9 cellular contexts compared by ENCODE assay signal in the genomic region with DNA sequence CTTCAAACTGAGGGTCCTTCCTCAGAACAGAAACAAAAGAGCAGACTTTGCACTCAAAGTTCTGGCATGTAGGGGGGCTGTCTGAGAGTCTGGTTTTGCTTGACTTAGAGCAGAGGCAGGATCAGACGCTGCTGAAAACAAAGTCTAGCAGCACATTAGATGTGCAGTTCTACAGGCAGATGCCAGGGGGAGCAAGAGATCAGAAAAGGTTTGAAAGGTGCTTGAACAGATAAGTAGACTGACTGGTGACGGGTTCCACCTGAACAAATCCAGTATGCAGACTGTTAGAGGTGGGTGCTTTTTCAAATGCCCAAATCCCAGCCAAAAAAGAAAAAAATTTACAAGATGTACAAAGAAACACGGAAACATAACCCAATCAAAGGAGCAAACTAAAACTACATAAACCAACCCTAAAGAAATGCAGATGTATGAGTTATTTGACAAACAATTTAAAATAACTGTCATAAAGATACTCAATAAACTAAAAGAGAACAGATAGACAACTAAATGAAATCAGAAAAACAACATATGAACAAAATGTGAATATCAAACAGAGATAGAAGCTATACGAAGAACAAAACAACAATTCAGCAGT.
A peak's percentile ranks its signal among the peaks of the same experiment; 100 is the strongest.
DNase-seq lines count a peak whose midpoint lies in the region; ATAC-seq and TF ChIP-seq lines count a peak whose summit lies in the region.
"Had no signal": no experiment of that assay in that cellular context is flagged by ENCODE, and none has a peak within 500 bp of the region (broad histone marks: within the 10 kb centered on the region; RNA-seq: fewer than 3 reads in every experiment).

No MANE protein-coding gene starts in this region.

- H3K9ac ChIP-seq in neural progenitor cell = no peak overlapping the region

- H3K27ac Mint-ChIP-seq in neural progenitor cell = no peak overlapping the region
- H3K27ac Mint-ChIP-seq: activated B cell treated with CpG ODN at 0.5 μM for 24 hours had no signal

- peak; percentile 7 for DNase-seq in CMK (ENCODE audit: low read depth)
- DNase-seq in NCI-H2107 treated with DMSO at 0.1 percent for 48 hours (lab: John Stamatoyannopoulos, UW; ENCODE audit: unreplicated experiment) = peak; percentile 73
- peak; percentile 24 to 43 for DNase-seq in activated CD4-positive, alpha-beta T cell treated with anti-CD3 and anti-CD28 coated beads for 4 hours
- peak; percentile 37 to 53 for DNase-seq in erythroblast (lab: John Stamatoyannopoulos, UW)
- peak; percentile 69 for DNase-seq in neural progenitor cell (ENCODE audit: low spot score)
- no peak for DNase-seq in SW 1271 (lab: John Stamatoyannopoulos, UW)
- DNase-seq: activated B cell treated with CpG ODN at 0.5 μM for 24 hours had no signal

- peaks cover 2% of the 10 kb centered on the region for H3K9me3 Mint-ChIP-seq in neural progenitor cell

- no peaks in the 10 kb centered on the region for H3K79me2 ChIP-seq in neural progenitor cell (ENCODE audit: low read depth)

- peaks cover 3% of the 10 kb centered on the region for H3K27me3 Mint-ChIP-seq in neural progenitor cell (ENCODE audit: insufficient read depth, low read depth)

- no peaks in the 10 kb centered on the region for H3K4me1 Mint-ChIP-seq in neural progenitor cell
- H3K4me1 Mint-ChIP-seq: activated B cell treated with CpG ODN at 0.5 μM for 24 hours had no signal

- no peaks in the 10 kb centered on the region for H3K27me3 ChIP-seq in neural progenitor cell

- peak overlapping the region; percentile 46 for H2AFZ ChIP-seq in neural progenitor cell (replicated peaks)

- no peak overlapping the region for H3K4me2 ChIP-seq in neural progenitor cell

- H3K4me3 ChIP-seq in neural progenitor cell = no peak overlapping the region

- no peaks in the 10 kb centered on the region for H3F3A ChIP-seq in neural progenitor cell (ENCODE audit: low read depth)

- H3K9me3 ChIP-seq in neural progenitor cell (ENCODE audit: low read depth) = peaks cover 7% of the 10 kb centered on the region

- no peak for TF ChIP-seq POLR2A in erythroblast (IDR thresholded peaks at IDR 0.05; ENCODE audit: low read length)

- no peaks in the 10 kb centered on the region for H4K20me1 ChIP-seq in neural progenitor cell (ENCODE audit: low read depth)

- ATAC-seq in GM18858 (IDR thresholded peaks at IDR 0.05; ENCODE audit: unreplicated experiment) (peak; percentile 97), HG02938 (IDR thresholded peaks at IDR 0.05; ENCODE audit: unreplicated experiment) (peak; percentile 94)

- H3K36me3 ChIP-seq in neural progenitor cell = no peaks in the 10 kb centered on the region

- H3K4me1 ChIP-seq in neural progenitor cell = no peaks in the 10 kb centered on the region

- TF ChIP-seq CTCF in neural progenitor cell (IDR thresholded peaks at IDR 0.05) = peak; percentile 77

- H3K4me3 Mint-ChIP-seq in neural progenitor cell = no peak overlapping the region
- H3K4me3 Mint-ChIP-seq: activated B cell treated with CpG ODN at 0.5 μM for 24 hours had no signal

- no peaks in the 10 kb centered on the region for H3K36me3 Mint-ChIP-seq in neural progenitor cell

- no peak overlapping the region for H3K27ac ChIP-seq in neural progenitor cell

Comparison
In these comparisons a context has a peak if more than half of its experiments do, and no peak if none do; other contexts are left out.
1. DNase-seq: peak in CMK (single experiment), NCI-H2107 treated with DMSO at 0.1 percent for 48 hours (single experiment), activated CD4-positive, alpha-beta T cell treated with anti-CD3 and anti-CD28 coated beads for 4 hours (2 of 2), erythroblast (2 of 2) and neural progenitor cell (single experiment); none in SW 1271 (0 of 2).